ENCODE assay signal across 9 cellular contexts in the genomic region with DNA sequence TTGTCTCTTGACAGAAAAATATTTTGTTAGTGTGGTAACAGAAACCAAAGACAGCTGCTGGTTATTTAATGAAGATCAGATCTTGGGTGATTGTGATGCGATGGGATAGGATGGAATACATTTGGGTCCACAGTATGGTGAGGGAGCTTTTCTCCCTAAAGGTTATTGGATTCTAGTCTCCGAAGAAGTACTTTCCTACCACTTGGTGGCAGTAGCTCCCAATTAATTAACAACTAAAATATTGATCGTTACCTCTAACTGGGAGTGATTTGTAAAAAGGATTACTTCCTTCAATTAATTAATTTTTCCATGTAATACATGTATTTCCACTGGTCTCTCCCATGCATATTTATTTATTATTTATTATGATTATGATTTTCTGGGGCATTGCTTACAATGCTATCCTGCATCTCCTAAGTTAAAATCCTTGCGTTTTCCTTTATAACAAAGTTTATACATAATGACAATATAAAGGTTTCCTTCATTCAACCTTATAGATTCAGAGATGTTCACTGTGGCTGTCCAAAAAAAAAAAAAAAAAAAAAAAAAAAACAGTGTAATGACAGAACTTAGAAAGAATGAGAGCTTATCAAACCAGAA. TPM values are rescaled to one million over a fixed set of nuclear protein-coding genes. Genes with fewer than 3 reads are reported as not detected.
DNase-seq lines count a peak whose midpoint lies in the region; ATAC-seq and TF ChIP-seq lines count a peak whose summit lies in the region.
"Had no signal": no experiment of that assay in that cellular context is flagged by ENCODE, and none has a peak within 500 bp of the region (broad histone marks: within the 10 kb centered on the region; RNA-seq: fewer than 3 reads in every experiment).

No MANE protein-coding gene starts in this region.

- no peaks in the 10 kb centered on the region for H3K79me1 ChIP-seq in mesendoderm (ENCODE audit: low read length)

- DNase-seq in Caki2 (ENCODE audit: low read depth) (peak; percentile 33), HCEC 1CT (peak; percentile 58), NCI-H345 treated with DMSO at 0.1 percent for 48 hours (lab: John Stamatoyannopoulos, UW; ENCODE audit: unreplicated experiment) (peak; percentile 16), brain microvascular endothelial cell (peak; percentile 1), mesendoderm (peak; percentile 57)
- no peak for DNase-seq in stimulated activated CD4-positive, alpha-beta T cell treated with anti-CD3 and anti-CD28 coated beads, Interleukin-4, amount 100 ng/mL, for 4 hours
- no peak for DNase-seq in activated CD4-positive, alpha-beta T cell treated with anti-CD3 and anti-CD28 coated beads for 1 hour

- H4K8ac ChIP-seq in mesendoderm (ENCODE audit: low read depth, low read length): no peak overlapping the region

- whole genome bisulfite sequencing in mesendoderm (ENCODE audit: extremely low coverage, insufficient coverage, low lambda C conversion rate): no CpG with 5 or more reads among the region's 4 CpGs

- no peaks in the 10 kb centered on the region for H3K36me3 ChIP-seq in brain microvascular endothelial cell (replicated peaks)
- no peaks in the 10 kb centered on the region for H3K36me3 ChIP-seq in mesendoderm (ENCODE audit: control insufficient read depth, insufficient read depth, low read length)

- H3K4me2 ChIP-seq in mesendoderm (ENCODE audit: low read length): no peak overlapping the region

- no peak overlapping the region for H4K5ac ChIP-seq in mesendoderm (ENCODE audit: low read length)

- H3K27me3 ChIP-seq in brain microvascular endothelial cell (replicated peaks) (no peaks in the 10 kb centered on the region), mesendoderm (ENCODE audit: insufficient read depth, low read length, poor library complexity) (no peaks in the 10 kb centered on the region)

- in situ Hi-C loops in Caki2 (cut with HindIII; ENCODE audit: low pct_unique_long_range_greater_than_20kb, low sequenced_read_pairs) (no loop called here), brain microvascular endothelial cell (cut with HindIII; ENCODE audit: low pct_ligation_motif_present, low sequenced_read_pairs) (no loop called here)

- H3K79me2 ChIP-seq in mesendoderm (ENCODE audit: control insufficient read depth, insufficient read depth, low read length): no peaks in the 10 kb centered on the region

- H3K18ac ChIP-seq in mesendoderm (ENCODE audit: low read length): no peak overlapping the region

- no peak overlapping the region for H3K27ac ChIP-seq in brain microvascular endothelial cell
- no peak overlapping the region for H3K27ac ChIP-seq in mesendoderm (ENCODE audit: low read depth, low read length)

- no peak overlapping the region for H3K9ac ChIP-seq in mesendoderm (ENCODE audit: low read length)

- no peak overlapping the region for H2AK5ac ChIP-seq in mesendoderm (ENCODE audit: low read length)

- H3K4me3 ChIP-seq in brain microvascular endothelial cell (ENCODE audit: low read depth, low read length): no peak overlapping the region
- no peak overlapping the region for H3K4me3 ChIP-seq in mesendoderm (ENCODE audit: low read length)

- no peak overlapping the region for H2BK5ac ChIP-seq in mesendoderm (ENCODE audit: low read length)

- no peak overlapping the region for H2BK15ac ChIP-seq in mesendoderm (replicated peaks; ENCODE audit: low read depth)

- no peak overlapping the region for H3K4ac ChIP-seq in mesendoderm (ENCODE audit: low read depth, low read length)

- H3K23ac ChIP-seq in mesendoderm (ENCODE audit: low read length): no peak overlapping the region

- H3K4me1 ChIP-seq in mesendoderm (ENCODE audit: control insufficient read depth, low read depth, low read length): no peaks in the 10 kb centered on the region

- H3K56ac ChIP-seq in mesendoderm (ENCODE audit: low read length): no peak overlapping the region

- no peak overlapping the region for H2BK120ac ChIP-seq in mesendoderm (ENCODE audit: low read depth, low read length)

- no peak for ATAC-seq in HG02571 (IDR thresholded peaks at IDR 0.05; ENCODE audit: unreplicated experiment)
- ATAC-seq: naive thymus-derived CD4-positive, alpha-beta T cell had no signal

- TF ChIP-seq CTCF in brain microvascular endothelial cell (IDR thresholded peaks at IDR 0.05; ENCODE audit: low read depth, low read length, missing control alignments): peak; percentile 56

RNA-seq across cellular contexts. Expression of a gene that starts 25.6 kb away (rescaled TPM):
- total RNA-seq in Caki2 (2014; rRNA removed; shearing (Covaris generic); ENCODE audit: low replicate concordance): not detected in 2 replicates
- polyA plus RNA-seq in mesendoderm (2013, experiment 1 of 2): 0.03 TPM
- polyA plus RNA-seq in mesendoderm (2013, experiment 2 of 2): 0.06 TPM
- total RNA-seq: naive thymus-derived CD4-positive, alpha-beta T cell had no signal
- polyA plus RNA-seq: naive thymus-derived CD4-positive, alpha-beta T cell had no signal

RNA-seq across cellular contexts. Expression of a gene that starts 39.0 kb away (rescaled TPM):
- total RNA-seq in Caki2 (2014; rRNA removed; shearing (Covaris generic); ENCODE audit: low replicate concordance): 15.7 and 27.0 TPM in 2 replicates
- polyA plus RNA-seq in mesendoderm (2013, experiment 1 of 2): 37.7 TPM
- 40.0 TPM for polyA plus RNA-seq in mesendoderm (2013, experiment 2 of 2)

Comparison
In these comparisons a context has a peak if more than half of its experiments do, and no peak if none do; other contexts are left out.
1. DNase-seq: peak in Caki2 (single experiment), HCEC 1CT (single experiment), NCI-H345 treated with DMSO at 0.1 percent for 48 hours (single experiment), brain microvascular endothelial cell (single experiment) and mesendoderm (single experiment); none in stimulated activated CD4-positive, alpha-beta T cell treated with anti-CD3 and anti-CD28 coated beads, Interleukin-4, amount 100 ng/mL, for 4 hours (0 of 2) and activated CD4-positive, alpha-beta T cell treated with anti-CD3 and anti-CD28 coated beads for 1 hour (single experiment).